13 cellular contexts compared by ENCODE assay signal in the genomic region with DNA sequence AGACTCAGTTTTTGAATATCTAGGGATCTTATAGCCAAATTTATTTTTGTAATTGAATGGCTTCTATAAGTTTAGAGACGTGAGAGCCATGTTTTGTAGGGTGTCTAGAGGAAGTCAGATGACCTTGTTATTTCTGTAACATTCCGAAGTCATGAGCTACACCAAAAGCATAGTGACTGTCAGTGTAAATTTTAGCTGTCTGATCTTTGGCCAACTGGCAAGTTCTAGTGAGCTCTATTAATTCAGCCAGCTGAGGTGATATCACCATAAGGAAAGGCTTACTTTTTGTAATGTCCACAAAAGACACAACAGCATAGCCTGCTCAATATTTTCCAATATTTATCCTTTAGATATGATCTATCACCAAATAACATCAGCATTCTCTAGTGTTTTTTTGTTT. TPM values are rescaled to one million over a fixed set of nuclear protein-coding genes. Genes with fewer than 3 reads are reported as not detected.
DNase-seq lines count a peak whose midpoint lies in the region; ATAC-seq and TF ChIP-seq lines count a peak whose summit lies in the region.
"Had no signal": no experiment of that assay in that cellular context is flagged by ENCODE, and none has a peak within 500 bp of the region (broad histone marks: within the 10 kb centered on the region; RNA-seq: fewer than 3 reads in every experiment).

No MANE protein-coding gene starts in this region.

- H3K79me1 ChIP-seq in trophoblast cell (ENCODE audit: low read length) = no peaks in the 10 kb centered on the region

- peak; percentile 82 for DNase-seq in HCEC 1CT
- peak; percentile 75 for DNase-seq in fibroblast of pulmonary artery (ENCODE audit: low read depth)
- DNase-seq in prostate gland (ENCODE audit: low spot score) = peak; percentile 7
- no peak for DNase-seq in trophoblast cell
- no peak for DNase-seq in SKM-1 treated with dmso at 0.1 percent for 144 hours (lab: John Stamatoyannopoulos, UW; ENCODE audit: unreplicated experiment)
- DNase-seq: amygdala; DMS153; NCI-H1930; stimulated activated CD4-positive, alpha-beta T cell treated with anti-CD3 and anti-CD28 coated beads, Interleukin-1b, Interleukin-23, amount 100 ng/mL, for 48 hours; stimulated activated naive B cell treated with anti-CD40 and anti-IgM and Interleukin-4, amounts not matched to agents 10 μg/mL and 1 μg/mL and 100 μg/mL, for 72 hours had no signal

- no peak overlapping the region for H3K18ac ChIP-seq in trophoblast cell (ENCODE audit: low read length)

- no peak for TF ChIP-seq POLR2A in prostate gland (IDR thresholded peaks at IDR 0.05)

- intact Hi-C loops in prostate gland (cut with DNase I) = no loop called here

- H3K27ac ChIP-seq in prostate gland (no peak overlapping the region), trophoblast cell (ENCODE audit: low read depth, low read length) (no peak overlapping the region)

- no peak overlapping the region for H3K23ac ChIP-seq in trophoblast cell (ENCODE audit: low read length)

- TF ChIP-seq CTCF in fibroblast of pulmonary artery (IDR thresholded peaks at IDR 0.05; ENCODE audit: low read length, missing control alignments) = no peak
- TF ChIP-seq CTCF in prostate gland (IDR thresholded peaks at IDR 0.05) = no peak

- H3K27me3 ChIP-seq in prostate gland (replicated peaks; ENCODE audit: insufficient read depth) = no peaks in the 10 kb centered on the region
- H3K27me3 ChIP-seq in trophoblast cell (ENCODE audit: insufficient read depth, low read length) = no peaks in the 10 kb centered on the region

- H3K9ac ChIP-seq in trophoblast cell (ENCODE audit: low read length) = no peak overlapping the region

- H4K91ac ChIP-seq in trophoblast cell (ENCODE audit: low read depth, low read length) = no peak overlapping the region

- H3K36me3 ChIP-seq in prostate gland = no peaks in the 10 kb centered on the region
- no peaks in the 10 kb centered on the region for H3K36me3 ChIP-seq in trophoblast cell (ENCODE audit: control insufficient read depth in 1 of 2, insufficient read depth in 2 of 2, low read length in 2 of 2)

- no peak overlapping the region for H2BK12ac ChIP-seq in trophoblast cell (ENCODE audit: low read length)

- no peaks in the 10 kb centered on the region for H3K79me2 ChIP-seq in trophoblast cell (ENCODE audit: control insufficient read depth, insufficient read depth, low read length, poor library complexity)

- H3K9me3 ChIP-seq in prostate gland = no peaks in the 10 kb centered on the region
- H3K9me3 ChIP-seq in trophoblast cell (ENCODE audit: insufficient read depth, low read depth, low read length) = peaks cover 6% of the 10 kb centered on the region

- H2BK5ac ChIP-seq in trophoblast cell (ENCODE audit: low read depth, low read length, poor library complexity) = no peak overlapping the region

- no peak overlapping the region for H3K14ac ChIP-seq in trophoblast cell (ENCODE audit: low read length)

- ATAC-seq in SK-N-SH treated with all-trans-retinoic acid at 6 μM for 48 hours (peak; percentile 88), esophagus mucosa (no peak), GM21360 (IDR thresholded peaks at IDR 0.05; ENCODE audit: unreplicated experiment) (no peak)
- ATAC-seq: stimulated activated naive B cell treated with anti-CD40 and anti-IgM and Interleukin-4, amounts not matched to agents 10 μg/mL and 1 μg/mL and 100 μg/mL, for 72 hours had no signal

- no peak overlapping the region for H3K4me2 ChIP-seq in trophoblast cell (ENCODE audit: low read length)

- 11% methylated on average over 2 of the region's 2 CpGs for WGBS in prostate gland
- no CpG with 5 or more reads among the region's 2 CpGs for WGBS in trophoblast cell (ENCODE audit: extremely low coverage, insufficient coverage, insufficient read length)

- H2BK120ac ChIP-seq in trophoblast cell (ENCODE audit: insufficient read depth, low read length, poor library complexity) = no peak overlapping the region

- H4K12ac ChIP-seq in trophoblast cell (ENCODE audit: low read depth, low read length) = no peak overlapping the region

- H2AK5ac ChIP-seq in trophoblast cell (ENCODE audit: low read length) = no peak overlapping the region

- H2AFZ ChIP-seq in trophoblast cell (ENCODE audit: insufficient read depth, low read length, poor library complexity) = no peak overlapping the region

- no peak overlapping the region for H3K4ac ChIP-seq in trophoblast cell (ENCODE audit: low read depth, low read length)

- H4K8ac ChIP-seq in trophoblast cell (ENCODE audit: low read depth, low read length) = no peak overlapping the region

- no peak overlapping the region for H3K4me3 ChIP-seq in fibroblast of pulmonary artery (replicated peaks; ENCODE audit: low read depth, low read length)
- no peak overlapping the region for H3K4me3 ChIP-seq in prostate gland
- no peak overlapping the region for H3K4me3 ChIP-seq in trophoblast cell (ENCODE audit: low read depth, low read length)

- no peaks in the 10 kb centered on the region for H3K4me1 ChIP-seq in prostate gland (replicated peaks)
- H3K4me1 ChIP-seq in trophoblast cell (ENCODE audit: control insufficient read depth in 1 of 2, insufficient read depth in 2 of 2, low read length in 2 of 2) = no peaks in the 10 kb centered on the region

TF ChIP-seq in SK-N-SH treated with all-trans-retinoic acid at 6 μM for 48 hours, 23 proteins besides CTCF, POLR2A, EP300 and RAD21:
- TF ChIP-seq ZNF8 (CRISPR knock-in tag; IDR thresholded peaks at IDR 0.05) (no peak), ZFP3 (CRISPR knock-in tag; IDR thresholded peaks at IDR 0.05) (no peak), ISL1 (CRISPR knock-in tag; IDR thresholded peaks at IDR 0.05) (peak; percentile 31; the same call in 1 of the 2 replicates)

RNA-seq across cellular contexts. Expression of a gene that starts 9.9 kb away (rescaled TPM):
- total RNA-seq in prostate gland (10 to 100 TPM; 16.9 to 23.9 TPM), esophagus mucosa (13.7 TPM)
- polyA plus RNA-seq in trophoblast cell (2013) = 16.5 and 17.2 TPM in 2 replicates

RNA-seq across cellular contexts. Expression of a gene that starts 36.7 kb away (rescaled TPM):
- total RNA-seq in prostate gland (10 to 100 TPM in 1 of 2 donors, 1 to 10 TPM in 1; 7.8 to 18.0 TPM), esophagus mucosa (4.8 TPM)
- polyA plus RNA-seq in trophoblast cell (2013) = 17.7 and 18.0 TPM in 2 replicates

RNA-seq across cellular contexts. Expression of a gene that starts 56.9 kb away (rescaled TPM):
- total RNA-seq in prostate gland (10 to 100 TPM; 19.6 to 36.8 TPM), esophagus mucosa (8.8 TPM)
- 10.7 and 11.8 TPM in 2 replicates for polyA plus RNA-seq in trophoblast cell (2013)

Comparison
In these comparisons a context has a peak if more than half of its experiments do, and no peak if none do; other contexts are left out.
1. DNase-seq: peak in HCEC 1CT (single experiment), fibroblast of pulmonary artery (single experiment) and prostate gland (single experiment); none in trophoblast cell (0 of 2) and SKM-1 treated with dmso at 0.1 percent for 144 hours (single experiment).